Comparison of ENCODE assay signal across 23 cellular contexts in genomic region chr2:210964141-210964764, GRCh38.
"Had no signal": no experiment of that assay in that cellular context is flagged by ENCODE, and none has a peak within 500 bp of the region (broad histone marks: within the 10 kb centered on the region; RNA-seq: fewer than 3 reads in every experiment).

No MANE protein-coding gene starts in this region.

- FAIRE-seq: endothelial cell of umbilical vein, frontal cortex, pancreas had no signal

- H3K4me1 ChIP-seq: colonic mucosa, esophagus squamous epithelium, pancreas, stomach, thyroid gland had no signal

- H3K9me3 ChIP-seq: colonic mucosa, esophagus squamous epithelium, mucosa of descending colon, neutrophil, pancreas, stomach, thyroid gland had no signal

- DNase-seq: colonic mucosa; effector CD8-positive, alpha-beta T cell; endodermal cell; erythroblast; esophagus squamous epithelium; immature natural killer cell; islet precursor cell; mesenchymal stem cell; mucosa of descending colon; naive B cell; pancreas; stimulated activated CD4-positive, alpha-beta T cell treated with anti-CD3 and anti-CD28 coated beads, Interleukin-2, amount 100 ng/mL, for 24 hours; stimulated activated CD4-positive, alpha-beta T cell treated with anti-CD3 and anti-CD28 coated beads, Interleukin-4, amount 100 ng/mL, for 24 hours; stimulated activated naive CD4-positive, alpha-beta T cell treated with Interleukin-2 at 50 U/mL for 16 hours; stomach; thyroid gland had no signal

- H3K36me3 ChIP-seq: colonic mucosa, esophagus squamous epithelium, neutrophil, pancreas, stomach, thyroid gland had no signal

- H3K27ac ChIP-seq: colonic mucosa, esophagus squamous epithelium, neutrophil, pancreas, stomach, thyroid gland had no signal

- H3K27me3 ChIP-seq: colonic mucosa, esophagus squamous epithelium, neutrophil, pancreas, stomach, thyroid gland had no signal

- H3K4me3 ChIP-seq: colonic mucosa, esophagus squamous epithelium, lung, mucosa of descending colon, pancreas, stomach, thyroid gland had no signal

- ATAC-seq: mucosa of descending colon; natural killer cell treated with Interleukin-12 subunit alpha and Interleukin-12 subunit beta and Interleukin-15 and Interleukin-18, amount 100 ng/mL, for 72 hours; pancreas; sciatic nerve; stimulated activated effector memory CD8-positive, alpha-beta T cell treated with anti-CD3 and anti-CD28 coated beads, Interleukin-12 subunit alpha, Interleukin-12 subunit beta, amount 100 ng/mL, for 72 hours had no signal
